ENCODE assay signal across 8 cellular contexts in the genomic region with DNA sequence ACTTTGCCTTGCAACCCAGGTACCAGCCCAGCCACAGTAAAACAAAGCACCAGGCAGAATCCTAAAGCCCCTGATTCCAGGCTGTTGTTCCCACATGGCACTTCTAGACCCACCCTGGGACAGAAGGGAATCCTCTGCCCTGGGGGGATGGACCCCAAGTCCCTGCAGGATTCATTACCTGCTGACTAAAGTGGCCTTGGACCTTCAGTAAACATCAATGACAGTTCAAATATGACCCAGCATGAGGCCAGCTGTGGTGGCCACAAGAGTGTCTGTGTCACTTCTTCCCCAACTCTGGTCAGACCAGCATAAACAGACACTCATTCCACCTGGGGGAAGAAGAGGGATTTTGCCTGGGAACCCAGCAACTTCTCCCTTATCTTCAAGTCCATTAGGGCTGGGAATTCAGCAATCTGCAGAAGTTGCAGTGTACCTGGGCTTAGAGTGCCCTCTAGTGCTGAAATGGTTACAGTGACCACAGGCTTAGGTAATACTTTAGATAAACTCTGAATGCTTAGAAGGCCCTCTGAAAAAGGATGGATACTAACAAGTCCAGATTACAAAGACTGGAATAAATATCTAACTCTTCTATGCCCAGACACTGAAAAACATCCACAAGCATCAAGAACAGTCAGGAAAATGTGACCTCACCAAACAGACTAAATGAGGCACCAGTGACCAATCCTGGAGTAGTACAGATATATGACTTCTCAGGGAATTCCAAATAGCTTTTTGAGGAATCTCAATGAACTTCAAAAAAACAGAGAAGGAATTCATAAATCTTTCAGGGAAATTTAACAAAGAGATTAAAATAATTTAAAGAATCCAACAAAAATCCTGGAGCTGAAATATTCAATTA.
DNase-seq lines count a peak whose midpoint lies in the region; ATAC-seq and TF ChIP-seq lines count a peak whose summit lies in the region.
"Had no signal": no experiment of that assay in that cellular context is flagged by ENCODE, and none has a peak within 500 bp of the region (broad histone marks: within the 10 kb centered on the region; RNA-seq: fewer than 3 reads in every experiment).

No MANE protein-coding gene starts in this region.

- DNase-seq in GM04503 (ENCODE audit: low read depth) (peak; percentile 14), HL-60 (ENCODE audit: low read depth in 1 of 2, low spot score in 1 of 2) (peak; percentile 50 to 67), NT2/D1 (ENCODE audit: low read depth, low spot score) (peak; percentile 70), amniotic epithelial cell (ENCODE audit: low read depth) (peak; percentile 80), iPS-NIHi7 (ENCODE audit: extremely low spot score) (peak; percentile 72)
- DNase-seq in stimulated activated CD4-positive, alpha-beta T cell treated with anti-CD3 and anti-CD28 coated beads, Interleukin-4, amount 100 ng/mL, for 48 hours (ENCODE audit: low read depth in 2 of 2), result peak; percentile 9 to 12

- H3K9me3 ChIP-seq in NT2/D1 (ENCODE audit: insufficient read depth, low read length), result no peaks in the 10 kb centered on the region

- H3K27ac ChIP-seq in HL-60 (replicated peaks), result no peak overlapping the region
- H3K27ac ChIP-seq: epithelial cell of prostate had no signal

- H3K9ac ChIP-seq in NT2/D1 (ENCODE audit: insufficient read length, low read depth), result no peak overlapping the region

- no peaks in the 10 kb centered on the region for H3K36me3 ChIP-seq in NT2/D1 (ENCODE audit: insufficient read depth, insufficient read length, low read length)

- no peaks in the 10 kb centered on the region for H3K4me1 ChIP-seq in NT2/D1 (ENCODE audit: insufficient read depth, insufficient read length)

- H3K4me3 ChIP-seq in HL-60 (replicated peaks; ENCODE audit: insufficient read depth, low read length) (no peak overlapping the region), NT2/D1 (ENCODE audit: insufficient read length, low read depth) (no peak overlapping the region)

- no peaks in the 10 kb centered on the region for H3K27me3 ChIP-seq in HL-60 (ENCODE audit: insufficient read depth, poor library complexity, severe bottlenecking)
- H3K27me3 ChIP-seq in NT2/D1 (ENCODE audit: insufficient read depth, insufficient read length), result no peaks in the 10 kb centered on the region

- peak; percentile 86 for ATAC-seq in GM21447 (IDR thresholded peaks at IDR 0.05; ENCODE audit: unreplicated experiment)

- peak; percentile 79 for TF ChIP-seq CTCF in HL-60 (IDR thresholded peaks at IDR 0.05; ENCODE audit: insufficient read depth, low read length)

Comparison
In these comparisons a context has a peak if more than half of its experiments do, and no peak if none do; other contexts are left out.
1. DNase-seq: peak in every context shown above with its lines; median percentile 80 in amniotic epithelial cell; 72 in iPS-NIHi7; 70 in NT2/D1; 58 in HL-60; 14 in GM04503; 10 in stimulated activated CD4-positive, alpha-beta T cell treated with anti-CD3 and anti-CD28 coated beads, Interleukin-4, amount 100 ng/mL, for 48 hours.